Comparison of ENCODE assay signal across 22 cellular contexts in the genomic region with DNA sequence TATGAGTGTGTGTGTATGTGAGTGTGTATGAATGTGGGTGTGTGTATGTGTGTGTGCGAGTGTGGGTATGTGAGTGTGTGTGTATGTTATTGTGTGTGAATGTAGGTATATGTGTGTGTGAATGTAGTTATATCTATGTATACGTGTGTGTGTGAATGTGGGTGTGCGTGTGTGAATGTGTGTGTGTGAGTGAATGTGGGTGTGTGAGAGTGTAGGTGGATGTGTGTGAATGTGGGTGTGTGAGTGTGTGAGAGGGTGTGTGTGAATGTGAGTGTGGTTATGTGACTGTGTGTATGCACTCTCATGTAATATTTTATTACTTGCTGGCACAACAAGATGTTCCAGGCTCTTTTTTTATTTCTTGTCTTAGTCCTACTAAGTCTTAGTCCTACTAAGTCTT.
"Had no signal": no experiment of that assay in that cellular context is flagged by ENCODE, and none has a peak within 500 bp of the region (broad histone marks: within the 10 kb centered on the region; RNA-seq: fewer than 3 reads in every experiment).

No MANE protein-coding gene starts in this region.

- H3K36me3 ChIP-seq: left ventricle myocardium inferior, ovary, right atrium auricular region, right lobe of liver, tibial nerve, upper lobe of left lung had no signal

- H3K4me3 ChIP-seq: hepatocyte, left ventricle myocardium inferior, lung, mucosa of descending colon, ovary, right atrium auricular region, right lobe of liver, smooth muscle cell, tibial nerve, upper lobe of left lung had no signal

- H3K79me2 ChIP-seq: hepatocyte had no signal

- H3K9me3 ChIP-seq: left ventricle myocardium inferior, mucosa of descending colon, ovary, right atrium auricular region, right lobe of liver, tibial nerve, upper lobe of left lung had no signal

- H3K27ac ChIP-seq: hepatocyte, left ventricle myocardium inferior, ovary, right atrium auricular region, right lobe of liver, tibial nerve, upper lobe of left lung had no signal

- H2AFZ ChIP-seq: hepatocyte had no signal

- ATAC-seq: mucosa of descending colon; naive thymus-derived CD4-positive, alpha-beta T cell; natural killer cell treated with Interleukin-12 subunit alpha and Interleukin-12 subunit beta and Interleukin-15 and Interleukin-18, amount 100 ng/mL, for 72 hours; right lobe of liver; stimulated activated memory B cell treated with anti-CD40 and anti-IgM and Interleukin-4, amounts not matched to agents 10 μg/mL and 1 μg/mL and 100 μg/mL, for 72 hours; stimulated activated naive CD8-positive, alpha-beta T cell treated with anti-CD3 and anti-CD28 coated beads, Interleukin-15, amount 100 ng/mL, for 72 hours had no signal

- H3K4me1 ChIP-seq: left ventricle myocardium inferior, right atrium auricular region, right lobe of liver, tibial nerve, upper lobe of left lung had no signal

- DNase-seq: islet precursor cell; left ventricle myocardium inferior; midbrain; mucosa of descending colon; naive thymus-derived CD4-positive, alpha-beta T cell; ovary; right lobe of liver; stimulated activated CD4-positive, alpha-beta T cell treated with anti-CD3 and anti-CD28 coated beads, Interleukin-1b, Interleukin-23, amount 100 ng/mL, for 48 hours; stimulated activated CD4-positive, alpha-beta T cell treated with anti-CD3 and anti-CD28 coated beads, Interleukin-2, amount 100 ng/mL, for 48 hours; stimulated activated CD4-positive, alpha-beta T cell treated with anti-CD3 and anti-CD28 coated beads, Interleukin-4, amount 100 ng/mL, for 4 hours; stimulated activated CD8-positive, alpha-beta memory T cell treated with anti-CD3 and anti-CD28 coated beads, Interleukin-4, amount 100 ng/mL, for 48 hours; stimulated activated naive CD4-positive, alpha-beta T cell treated with Interleukin-2 at 50 U/mL for 16 hours; stimulated activated naive CD8-positive, alpha-beta T cell treated with anti-CD3 and anti-CD28 coated beads, Interleukin-15, amount 100 ng/mL, for 72 hours; substantia nigra had no signal

- H3K4me2 ChIP-seq: hepatocyte, smooth muscle cell had no signal

- H3K27me3 ChIP-seq: ovary, right atrium auricular region, right lobe of liver, tibial nerve, upper lobe of left lung had no signal
